In the genomic region with DNA sequence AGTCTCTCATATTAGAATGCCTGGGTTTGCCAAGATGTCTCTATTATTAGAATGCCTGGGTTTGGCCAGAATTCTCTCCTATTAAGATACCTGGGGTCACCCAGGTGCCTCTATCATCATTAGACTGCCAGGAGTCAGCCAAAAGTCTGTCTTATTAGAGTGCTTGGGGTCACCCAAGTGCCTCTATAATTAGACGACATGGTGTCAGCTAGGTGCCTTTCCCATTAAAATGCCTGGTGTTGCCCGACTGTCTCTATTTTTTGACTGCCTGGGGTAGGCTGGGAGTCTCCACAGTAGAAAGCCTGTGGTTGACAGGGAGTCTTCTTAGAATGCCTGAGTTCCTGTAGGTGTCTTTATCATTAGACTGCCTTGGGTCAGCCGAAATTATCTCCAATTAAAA, we compare ENCODE assay signal across 22 cellular contexts.
"Had no signal": no experiment of that assay in that cellular context is flagged by ENCODE, and none has a peak within 500 bp of the region (broad histone marks: within the 10 kb centered on the region; RNA-seq: fewer than 3 reads in every experiment).

No MANE protein-coding gene starts in this region.

- H3K36me3 ChIP-seq: colonic mucosa, left lung, neutrophil, pancreas, right lobe of liver, spleen, tibial nerve, upper lobe of right lung had no signal

- H3K27me3 Mint-ChIP-seq: naive thymus-derived CD8-positive, alpha-beta T cell; progenitor cell of endocrine pancreas; stimulated activated naive B cell treated with anti-CD40 and anti-IgM and Interleukin-4, amounts not matched to agents 10 μg/mL and 1 μg/mL and 100 μg/mL, for 72 hours; stimulated activated naive CD8-positive, alpha-beta T cell treated with anti-CD3 and anti-CD28 coated beads, Interleukin-15, amount 100 ng/mL, for 72 hours had no signal

- H3K36me3 Mint-ChIP-seq: stimulated activated naive B cell treated with anti-CD40 and anti-IgM and Interleukin-4, amounts not matched to agents 10 μg/mL and 1 μg/mL and 100 μg/mL, for 72 hours had no signal

- H3K4me3 Mint-ChIP-seq: naive thymus-derived CD8-positive, alpha-beta T cell; stimulated activated naive B cell treated with anti-CD40 and anti-IgM and Interleukin-4, amounts not matched to agents 10 μg/mL and 1 μg/mL and 100 μg/mL, for 72 hours; stimulated activated naive CD8-positive, alpha-beta T cell treated with anti-CD3 and anti-CD28 coated beads, Interleukin-15, amount 100 ng/mL, for 72 hours had no signal

- H3K9me3 ChIP-seq: colonic mucosa, neutrophil, pancreas, right lobe of liver, testis had no signal

- DNase-seq: caudate nucleus; colonic mucosa; dermis blood vessel endothelial cell; erythroblast; foreskin melanocyte; left lung; mucosa of descending colon; naive thymus-derived CD8-positive, alpha-beta T cell; pancreas; right lobe of liver; spleen; stimulated activated CD4-positive, alpha-beta T cell treated with anti-CD3 and anti-CD28 coated beads, Interleukin-2, amount 100 ng/mL, for 24 hours; stimulated activated CD4-positive, alpha-beta T cell treated with anti-CD3 and anti-CD28 coated beads, Interleukin-4, amount 100 ng/mL, for 4 hours; stimulated activated naive B cell treated with anti-CD40 and anti-IgM and Interleukin-4, amounts not matched to agents 10 μg/mL and 1 μg/mL and 100 μg/mL, for 72 hours; stimulated activated naive CD8-positive, alpha-beta T cell treated with anti-CD3 and anti-CD28 coated beads, Interleukin-15, amount 100 ng/mL, for 72 hours; testis; upper lobe of right lung had no signal

- H3K4me1 Mint-ChIP-seq: naive thymus-derived CD8-positive, alpha-beta T cell; stimulated activated naive B cell treated with anti-CD40 and anti-IgM and Interleukin-4, amounts not matched to agents 10 μg/mL and 1 μg/mL and 100 μg/mL, for 72 hours; stimulated activated naive CD8-positive, alpha-beta T cell treated with anti-CD3 and anti-CD28 coated beads, Interleukin-15, amount 100 ng/mL, for 72 hours had no signal

- H3K4me1 ChIP-seq: colonic mucosa, left lung, pancreas, right lobe of liver, spleen, testis, tibial nerve, upper lobe of right lung had no signal

- H3K27me3 ChIP-seq: colonic mucosa, left lung, neutrophil, pancreas, right lobe of liver, spleen, testis, tibial nerve, upper lobe of right lung had no signal

- ATAC-seq: left lung; mucosa of descending colon; naive thymus-derived CD8-positive, alpha-beta T cell; pancreas; right lobe of liver; stimulated activated naive B cell treated with anti-CD40 and anti-IgM and Interleukin-4, amounts not matched to agents 10 μg/mL and 1 μg/mL and 100 μg/mL, for 72 hours; stimulated activated naive CD8-positive, alpha-beta T cell treated with anti-CD3 and anti-CD28 coated beads, Interleukin-15, amount 100 ng/mL, for 72 hours; upper lobe of right lung had no signal

- H3K4me3 ChIP-seq: colonic mucosa, left lung, mucosa of descending colon, pancreas, right lobe of liver, spleen, testis, tibial nerve, upper lobe of right lung had no signal

- FAIRE-seq: endothelial cell of umbilical vein, keratinocyte, pancreas had no signal

- H3K27ac ChIP-seq: colonic mucosa, left lung, neutrophil, pancreas, right lobe of liver, spleen, testis, tibial nerve, upper lobe of right lung had no signal

- H3K27ac Mint-ChIP-seq: naive thymus-derived CD8-positive, alpha-beta T cell; progenitor cell of endocrine pancreas; stimulated activated naive B cell treated with anti-CD40 and anti-IgM and Interleukin-4, amounts not matched to agents 10 μg/mL and 1 μg/mL and 100 μg/mL, for 72 hours; stimulated activated naive CD8-positive, alpha-beta T cell treated with anti-CD3 and anti-CD28 coated beads, Interleukin-15, amount 100 ng/mL, for 72 hours had no signal
